In the genomic region with DNA sequence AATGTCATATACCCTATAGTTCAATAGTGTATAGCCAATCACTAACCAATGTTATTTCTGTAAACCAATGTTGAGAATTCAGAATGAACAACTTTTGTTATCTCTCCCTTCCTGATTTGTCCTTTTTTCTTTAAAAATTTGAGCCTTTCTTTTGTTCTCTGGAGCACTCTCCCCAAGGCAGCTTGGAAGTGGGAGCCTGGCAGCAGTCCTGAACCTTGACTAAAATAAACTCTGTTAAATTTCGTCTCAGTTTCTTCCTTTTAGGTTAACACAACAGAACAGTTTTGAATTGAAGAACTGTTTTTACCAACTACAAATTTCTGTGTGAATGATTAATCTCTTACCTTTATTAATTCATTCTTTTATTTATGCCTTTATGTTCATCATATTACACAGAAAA, we compare ENCODE assay signal across 20 cellular contexts. TPM values are rescaled to one million over a fixed set of nuclear protein-coding genes. Genes with fewer than 3 reads are reported as not detected.
DNase-seq lines count a peak whose midpoint lies in the region; ATAC-seq and TF ChIP-seq lines count a peak whose summit lies in the region.
"Had no signal": no experiment of that assay in that cellular context is flagged by ENCODE, and none has a peak within 500 bp of the region (broad histone marks: within the 10 kb centered on the region; RNA-seq: fewer than 3 reads in every experiment).

No MANE protein-coding gene starts in this region.

- no peaks in the 10 kb centered on the region for H3K9me3 Mint-ChIP-seq in activated CD8-positive, alpha-beta T cell treated with anti-CD3 and anti-CD28 coated beads for 36 hours
- H3K9me3 Mint-ChIP-seq in activated CD8-positive, alpha-beta T cell treated with anti-CD3 and anti-CD28 coated beads, Interleukin-2, amount 10 ng/mL, durations not matched to agents 7 days and 5 days (ENCODE audit: insufficient read depth) = no peaks in the 10 kb centered on the region
- no peaks in the 10 kb centered on the region for H3K9me3 Mint-ChIP-seq in stimulated activated naive CD8-positive, alpha-beta T cell treated with anti-CD3 and anti-CD28 coated beads, Interleukin-15, Interleukin-2, amounts not matched to agents 100 ng/mL and 50 ng/mL, for 24 hours

- H3K4me1 ChIP-seq in tibial artery = peaks cover 0 to 54% (median 23%) of the 10 kb centered on the region in 4 donors
- H3K4me1 ChIP-seq in tibial nerve = peaks cover 0 to 31% (median 0%) of the 10 kb centered on the region in 4 donors
- H3K4me1 ChIP-seq: Peyer's patch had no signal

- H3K4me3 Mint-ChIP-seq in activated CD8-positive, alpha-beta T cell treated with anti-CD3 and anti-CD28 coated beads for 36 hours = no peak overlapping the region
- H3K4me3 Mint-ChIP-seq in activated CD8-positive, alpha-beta T cell treated with anti-CD3 and anti-CD28 coated beads, Interleukin-2, amount 10 ng/mL, durations not matched to agents 7 days and 5 days = no peak overlapping the region
- H3K4me3 Mint-ChIP-seq in stimulated activated naive CD8-positive, alpha-beta T cell treated with anti-CD3 and anti-CD28 coated beads, Interleukin-15, Interleukin-2, amounts not matched to agents 100 ng/mL and 50 ng/mL, for 24 hours = no peak overlapping the region

- POLR2A ChIA-PET in activated CD8-positive, alpha-beta T cell treated with anti-CD3 and anti-CD28 coated beads for 36 hours (lab: Charles Lee) = interaction anchor here (0.6 kb wide), 1 partner anchor 595 kb away, joined by 3 read pairs; no protein-coding TSS in a partner anchor
- POLR2A ChIA-PET in activated CD8-positive, alpha-beta T cell treated with anti-CD3 and anti-CD28 coated beads, Interleukin-2, amount 10 ng/mL, durations not matched to agents 7 days and 5 days (lab: Charles Lee) = no interaction called here

- no peak for TF ChIP-seq POLR2A in tibial nerve (IDR thresholded peaks at IDR 0.05)

- intact Hi-C loops in activated CD8-positive, alpha-beta T cell treated with anti-CD3 and anti-CD28 coated beads for 36 hours (cut with micrococcal nuclease) = no loop called here
- intact Hi-C loops in tibial artery (cut with DNase I; ENCODE audit: low total_unique reads) = no loop called here

- no peak for DNase-seq in activated CD8-positive, alpha-beta T cell treated with anti-CD3 and anti-CD28 coated beads for 36 hours
- no peak for DNase-seq in activated CD8-positive, alpha-beta T cell treated with anti-CD3 and anti-CD28 coated beads, Interleukin-2, amount 10 ng/mL, durations not matched to agents 7 days and 5 days
- no peak for DNase-seq in stimulated activated naive CD8-positive, alpha-beta T cell treated with anti-CD3 and anti-CD28 coated beads, Interleukin-15, Interleukin-2, amounts not matched to agents 100 U/mL and 50 U/mL, for 24 hours
- DNase-seq in medulla oblongata (ENCODE audit: extremely low spot score) (peak; percentile 28), tibial artery (no peak), tibial nerve (ENCODE audit: low spot score in 2 of 2) (no peak), NCI-H524 (lab: John Stamatoyannopoulos, UW) (no peak)
- DNase-seq: AML-193, C1 segment of cervical spinal cord, DMS53, GF-D8, NCI-H1092 treated with DMSO at 0.1 percent for 48 hours, NCI-H1436 treated with DMSO at 0.1 percent for 48 hours, NCI-H1930, NCI-H2227 treated with DMSO at 0.1 percent for 48 hours, NCI-H510A, NCI-H774, Peyer's patch had no signal

- H3K27me3 ChIP-seq in tibial artery (no peaks in the 10 kb centered on the region), tibial nerve (no peaks in the 10 kb centered on the region)
- H3K27me3 ChIP-seq: Peyer's patch had no signal

- TF ChIP-seq EP300 in tibial nerve (IDR thresholded peaks at IDR 0.05) = no peak

- H3K36me3 Mint-ChIP-seq in activated CD8-positive, alpha-beta T cell treated with anti-CD3 and anti-CD28 coated beads for 36 hours (ENCODE audit: low read depth) = peaks cover 45% of the 10 kb centered on the region
- H3K36me3 Mint-ChIP-seq in activated CD8-positive, alpha-beta T cell treated with anti-CD3 and anti-CD28 coated beads, Interleukin-2, amount 10 ng/mL, durations not matched to agents 7 days and 5 days (ENCODE audit: low read depth) = peaks cover 65% of the 10 kb centered on the region
- peaks cover 75% of the 10 kb centered on the region for H3K36me3 Mint-ChIP-seq in stimulated activated naive CD8-positive, alpha-beta T cell treated with anti-CD3 and anti-CD28 coated beads, Interleukin-15, Interleukin-2, amounts not matched to agents 100 ng/mL and 50 ng/mL, for 24 hours (ENCODE audit: low read depth)

- 21 to 27% methylated on average over 1 of the region's 1 CpG for WGBS in tibial nerve, 2 donors

- peak overlapping the region; percentile 36 for H3K27ac Mint-ChIP-seq in activated CD8-positive, alpha-beta T cell treated with anti-CD3 and anti-CD28 coated beads for 36 hours
- no peak overlapping the region for H3K27ac Mint-ChIP-seq in activated CD8-positive, alpha-beta T cell treated with anti-CD3 and anti-CD28 coated beads, Interleukin-2, amount 10 ng/mL, durations not matched to agents 7 days and 5 days
- H3K27ac Mint-ChIP-seq in stimulated activated naive CD8-positive, alpha-beta T cell treated with anti-CD3 and anti-CD28 coated beads, Interleukin-15, Interleukin-2, amounts not matched to agents 100 ng/mL and 50 ng/mL, for 24 hours = peak overlapping the region; percentile 8

- H3K27ac ChIP-seq in tibial artery (peak overlapping the region; percentile 4 to 29), tibial nerve (peak overlapping the region in 2 of 4 donors; percentile 16 to 29)
- H3K27ac ChIP-seq: KMS-11, Peyer's patch had no signal

- no peaks in the 10 kb centered on the region for H3K27me3 Mint-ChIP-seq in activated CD8-positive, alpha-beta T cell treated with anti-CD3 and anti-CD28 coated beads for 36 hours
- no peaks in the 10 kb centered on the region for H3K27me3 Mint-ChIP-seq in activated CD8-positive, alpha-beta T cell treated with anti-CD3 and anti-CD28 coated beads, Interleukin-2, amount 10 ng/mL, durations not matched to agents 7 days and 5 days (ENCODE audit: low read depth)
- no peaks in the 10 kb centered on the region for H3K27me3 Mint-ChIP-seq in stimulated activated naive CD8-positive, alpha-beta T cell treated with anti-CD3 and anti-CD28 coated beads, Interleukin-15, Interleukin-2, amounts not matched to agents 100 ng/mL and 50 ng/mL, for 24 hours

- H3K36me3 ChIP-seq in tibial artery (peaks cover 20 to 52% (median 22%) of the 10 kb centered on the region in 3 donors), tibial nerve (peaks cover 0 to 59% (median 0%) of the 10 kb centered on the region in 3 donors)

- ATAC-seq in activated CD8-positive, alpha-beta T cell treated with anti-CD3 and anti-CD28 coated beads for 36 hours = no peak
- no peak for ATAC-seq in activated CD8-positive, alpha-beta T cell treated with anti-CD3 and anti-CD28 coated beads, Interleukin-2, amount 10 ng/mL, durations not matched to agents 7 days and 5 days
- no peak for ATAC-seq in stimulated activated naive CD8-positive, alpha-beta T cell treated with anti-CD3 and anti-CD28 coated beads, Interleukin-15, Interleukin-2, amounts not matched to agents 100 U/mL and 50 U/mL, for 24 hours

- H3K4me1 Mint-ChIP-seq in activated CD8-positive, alpha-beta T cell treated with anti-CD3 and anti-CD28 coated beads for 36 hours (ENCODE audit: low read depth) = peaks cover 18% of the 10 kb centered on the region
- H3K4me1 Mint-ChIP-seq in activated CD8-positive, alpha-beta T cell treated with anti-CD3 and anti-CD28 coated beads, Interleukin-2, amount 10 ng/mL, durations not matched to agents 7 days and 5 days (ENCODE audit: low read depth) = peaks cover 2% of the 10 kb centered on the region
- H3K4me1 Mint-ChIP-seq in stimulated activated naive CD8-positive, alpha-beta T cell treated with anti-CD3 and anti-CD28 coated beads, Interleukin-15, Interleukin-2, amounts not matched to agents 100 ng/mL and 50 ng/mL, for 24 hours (ENCODE audit: low read depth) = peaks cover 4% of the 10 kb centered on the region

- no peak overlapping the region for H3K4me3 ChIP-seq in tibial artery
- H3K4me3 ChIP-seq in tibial nerve = no peak overlapping the region
- H3K4me3 ChIP-seq: Peyer's patch had no signal

- CTCF ChIA-PET in activated CD8-positive, alpha-beta T cell treated with anti-CD3 and anti-CD28 coated beads for 36 hours (lab: Charles Lee) = interaction anchor here (1.2 to 1.3 kb wide), 3 partner anchors 9 to 50 kb away, joined by 3 to 4 read pairs (median 3); no protein-coding TSS in a partner anchor
- CTCF ChIA-PET in activated CD8-positive, alpha-beta T cell treated with anti-CD3 and anti-CD28 coated beads, Interleukin-2, amount 10 ng/mL, durations not matched to agents 7 days and 5 days (lab: Charles Lee) = no interaction called here

- H3K9me3 ChIP-seq in tibial artery (no peaks in the 10 kb centered on the region), tibial nerve (no peaks in the 10 kb centered on the region)
- H3K9me3 ChIP-seq: Peyer's patch had no signal

- no peak for TF ChIP-seq CTCF in activated CD8-positive, alpha-beta T cell treated with anti-CD3 and anti-CD28 coated beads for 36 hours (IDR thresholded peaks at IDR 0.05)
- TF ChIP-seq CTCF in tibial artery (IDR thresholded peaks at IDR 0.05) (no peak), tibial nerve (IDR thresholded peaks at IDR 0.05) (no peak)

RNA-seq across cellular contexts. Expression of a gene that starts 35.9 kb away (rescaled TPM):
- total RNA-seq in activated CD8-positive, alpha-beta T cell treated with anti-CD3 and anti-CD28 coated beads for 36 hours = under 1 TPM; 0.43 to 0.74 TPM
- total RNA-seq in activated CD8-positive, alpha-beta T cell treated with anti-CD3 and anti-CD28 coated beads, Interleukin-2, amount 10 ng/mL, durations not matched to agents 7 days and 5 days = under 1 TPM; 0.08 to 0.23 TPM
- total RNA-seq in tibial nerve = 10 to 100 TPM; 58.3 to 73.2 (median 59.5) TPM

RNA-seq across cellular contexts. Expression of a gene that starts 49.8 kb away (rescaled TPM):
- total RNA-seq in activated CD8-positive, alpha-beta T cell treated with anti-CD3 and anti-CD28 coated beads for 36 hours = 10 to 100 TPM; 79.2 to 80.3 TPM
- total RNA-seq in activated CD8-positive, alpha-beta T cell treated with anti-CD3 and anti-CD28 coated beads, Interleukin-2, amount 10 ng/mL, durations not matched to agents 7 days and 5 days = 10 to 100 TPM; 75.3 to 75.6 TPM
- 100 to 1,000 TPM in 1 of 4 donors, 10 to 100 TPM in 3; 80.8 to 104 (median 90.7) TPM for total RNA-seq in tibial nerve

Comparison
In these comparisons a context has a peak if more than half of its experiments do, and no peak if none do; other contexts are left out.
1. RNA of a gene that starts 35.9 kb away (total RNA-seq): 58.3 to 73.2 TPM in tibial nerve; 0.43 to 0.74 TPM in activated CD8-positive, alpha-beta T cell treated with anti-CD3 and anti-CD28 coated beads for 36 hours and 0.08 to 0.23 TPM in activated CD8-positive, alpha-beta T cell treated with anti-CD3 and anti-CD28 coated beads, Interleukin-2, amount 10 ng/mL, durations not matched to agents 7 days and 5 days; every median in the first group is over 10 times any median in the second.